Comparison of ENCODE assay signal across 37 cellular contexts in genomic region chr11:63756919-63757761, GRCh38.
"Had no signal": no experiment of that assay in that cellular context is flagged by ENCODE, and none has a peak within 500 bp of the region (broad histone marks: within the 10 kb centered on the region; RNA-seq: fewer than 3 reads in every experiment).

No MANE protein-coding gene starts in this region.

- ATAC-seq: activated CD8-positive, alpha-beta memory T cell treated with anti-CD3 and anti-CD28 coated beads, Interleukin-2, amount 10 ng/mL, durations not matched to agents 7 days and 5 days; activated naive CD8-positive, alpha-beta T cell treated with anti-CD3 and anti-CD28 coated beads, Interleukin-2, amount 50 U/mL, for 24 hours; PC-3 had no signal

- H3K4me3 ChIP-seq: MG63, Peyer's patch, SJSA1 had no signal

- DNase-seq: activated B cell treated with CpG ODN at 0.5 μM for 24 hours; activated CD4-positive, alpha-beta memory T cell treated with anti-CD3 and anti-CD28 coated beads for 36 hours; activated CD4-positive, alpha-beta T cell treated with anti-CD3 and anti-CD28 coated beads for 4 hours; activated CD4-positive, alpha-beta T cell treated with anti-CD3 and anti-CD28 coated beads, Interleukin-2, amount 50 U/mL, for 1 hour; activated CD4-positive, CD25-positive, alpha-beta regulatory T cell treated with anti-CD3 and anti-CD28 coated beads, Interleukin-2, amount 50 U/mL, for 72 hours; activated CD8-positive, alpha-beta memory T cell treated with anti-CD3 and anti-CD28 coated beads for 24 hours; activated CD8-positive, alpha-beta memory T cell treated with anti-CD3 and anti-CD28 coated beads, Interleukin-2, amount 10 ng/mL, durations not matched to agents 7 days and 5 days; activated CD8-positive, alpha-beta memory T cell treated with anti-CD3 and anti-CD28 coated beads, Interleukin-2, amount 50 U/mL, for 48 hours; activated effector memory CD4-positive, alpha-beta T cell treated with Interleukin-2 at 50 U/mL for 16 hours; activated naive CD4-positive, alpha-beta T cell treated with anti-CD3 and anti-CD28 coated beads, Interleukin-2, amount 10 ng/mL, durations not matched to agents 7 days and 5 days; activated naive CD8-positive, alpha-beta T cell treated with anti-CD3 and anti-CD28 coated beads, Interleukin-2, amount 50 U/mL, for 24 hours; activated T-cell treated with anti-CD3 and anti-CD28 coated beads, Interleukin-2, amount 50 U/mL, for 48 hours; anterior cingulate cortex; caudate nucleus; Kasumi-1; MG63; NCI-H1048; NCI-H1436 treated with DMSO at 0.1 percent for 48 hours; NCI-H1694 treated with DMSO at 0.1 percent for 48 hours; NCI-H2029; NCI-H2171; NCI-H510A; NCI-H526; NCI-H748 treated with DMSO at 0.1 percent for 48 hours; NK-92 treated with Interleukin-12 subunit alpha and Interleukin-12 subunit beta, amount 100 ng/mL, for 24 hours; PC-3; Peyer's patch; RPMI8226; SHP77 treated with DMSO at 0.1 percent for 48 hours; SK-N-SH had no signal

- H3K27ac Mint-ChIP-seq: activated B cell treated with CpG ODN at 0.5 μM for 24 hours; activated CD4-positive, alpha-beta memory T cell treated with anti-CD3 and anti-CD28 coated beads for 36 hours; activated CD8-positive, alpha-beta memory T cell treated with anti-CD3 and anti-CD28 coated beads, Interleukin-2, amount 10 ng/mL, durations not matched to agents 7 days and 5 days; activated naive CD4-positive, alpha-beta T cell treated with anti-CD3 and anti-CD28 coated beads, Interleukin-2, amount 10 ng/mL, durations not matched to agents 7 days and 5 days; activated naive CD8-positive, alpha-beta T cell; activated naive CD8-positive, alpha-beta T cell treated with anti-CD3 and anti-CD28 coated beads, Interleukin-2, amount 50 U/mL, for 24 hours; T-helper 1 cell treated with Interleukin-12 subunit alpha and Interleukin-12 subunit beta and Interleukin-4 antibody, amounts not matched to agents 30 μg/mL and 1 μg/mL, for 36 hours; T-helper 2 cell treated with Interferon-gamma antibody and Interleukin-4, amounts not matched to agents 5 μg/mL and 100 μg/mL, for 36 hours had no signal

- H3K27me3 Mint-ChIP-seq: activated B cell treated with CpG ODN at 0.5 μM for 24 hours; activated CD4-positive, alpha-beta memory T cell treated with anti-CD3 and anti-CD28 coated beads for 36 hours; activated CD8-positive, alpha-beta memory T cell treated with anti-CD3 and anti-CD28 coated beads, Interleukin-2, amount 10 ng/mL, durations not matched to agents 7 days and 5 days; activated naive CD4-positive, alpha-beta T cell treated with anti-CD3 and anti-CD28 coated beads, Interleukin-2, amount 10 ng/mL, durations not matched to agents 7 days and 5 days; activated naive CD8-positive, alpha-beta T cell; activated naive CD8-positive, alpha-beta T cell treated with anti-CD3 and anti-CD28 coated beads, Interleukin-2, amount 50 U/mL, for 24 hours; brain had no signal

- H3K9me3 ChIP-seq: MG63, Peyer's patch, SJSA1, SK-N-SH had no signal

- H3K4me1 ChIP-seq: Peyer's patch, SJSA1 had no signal

- H3K9me3 Mint-ChIP-seq: activated B cell treated with CpG ODN at 0.5 μM for 24 hours; activated CD4-positive, alpha-beta memory T cell treated with anti-CD3 and anti-CD28 coated beads for 36 hours; activated naive CD4-positive, alpha-beta T cell treated with anti-CD3 and anti-CD28 coated beads, Interleukin-2, amount 10 ng/mL, durations not matched to agents 7 days and 5 days; activated naive CD8-positive, alpha-beta T cell treated with anti-CD3 and anti-CD28 coated beads, Interleukin-2, amount 50 U/mL, for 24 hours; brain; T-helper 1 cell treated with Interleukin-12 subunit alpha and Interleukin-12 subunit beta and Interleukin-4 antibody, amounts not matched to agents 30 μg/mL and 1 μg/mL, for 36 hours; T-helper 2 cell treated with Interferon-gamma antibody and Interleukin-4, amounts not matched to agents 5 μg/mL and 100 μg/mL, for 36 hours had no signal

- H3K27ac ChIP-seq: Peyer's patch, SJSA1 had no signal

- H3K4me3 Mint-ChIP-seq: activated B cell treated with CpG ODN at 0.5 μM for 24 hours; activated CD4-positive, alpha-beta memory T cell treated with anti-CD3 and anti-CD28 coated beads for 36 hours; activated CD8-positive, alpha-beta memory T cell treated with anti-CD3 and anti-CD28 coated beads, Interleukin-2, amount 10 ng/mL, durations not matched to agents 7 days and 5 days; activated naive CD4-positive, alpha-beta T cell treated with anti-CD3 and anti-CD28 coated beads, Interleukin-2, amount 10 ng/mL, durations not matched to agents 7 days and 5 days; activated naive CD8-positive, alpha-beta T cell; activated naive CD8-positive, alpha-beta T cell treated with anti-CD3 and anti-CD28 coated beads, Interleukin-2, amount 50 U/mL, for 24 hours; brain; T-helper 1 cell treated with Interleukin-12 subunit alpha and Interleukin-12 subunit beta and Interleukin-4 antibody, amounts not matched to agents 30 μg/mL and 1 μg/mL, for 36 hours; T-helper 2 cell treated with Interferon-gamma antibody and Interleukin-4, amounts not matched to agents 5 μg/mL and 100 μg/mL, for 36 hours had no signal

- FAIRE-seq: bronchial epithelial cell, TTC549 had no signal

- H3K9ac ChIP-seq: SK-N-SH had no signal

- H3K27me3 ChIP-seq: MG63, Peyer's patch, SJSA1 had no signal

- H3K36me3 Mint-ChIP-seq: activated naive CD8-positive, alpha-beta T cell had no signal

- H3K4me1 Mint-ChIP-seq: activated B cell treated with CpG ODN at 0.5 μM for 24 hours; activated CD8-positive, alpha-beta memory T cell treated with anti-CD3 and anti-CD28 coated beads, Interleukin-2, amount 10 ng/mL, durations not matched to agents 7 days and 5 days; activated naive CD4-positive, alpha-beta T cell treated with anti-CD3 and anti-CD28 coated beads, Interleukin-2, amount 10 ng/mL, durations not matched to agents 7 days and 5 days; activated naive CD8-positive, alpha-beta T cell treated with anti-CD3 and anti-CD28 coated beads, Interleukin-2, amount 50 U/mL, for 24 hours had no signal

- H3K4me2 ChIP-seq: SK-N-SH had no signal
